9 cellular contexts compared by ENCODE assay signal in genomic region chrX:101430457-101431078, GRCh38. TPM values are rescaled to one million over a fixed set of nuclear protein-coding genes. Genes with fewer than 3 reads are reported as not detected.
DNase-seq lines count a peak whose midpoint lies in the region; ATAC-seq lines count a peak whose summit lies in the region.
"Had no signal": no experiment of that assay in that cellular context is flagged by ENCODE, and none has a peak within 500 bp of the region (broad histone marks: within the 10 kb centered on the region; RNA-seq: fewer than 3 reads in every experiment).

No MANE protein-coding gene starts in this region.

- peak overlapping the region; percentile 28 for H3K4me3 Mint-ChIP-seq in activated T-helper 2 cell treated with anti-CD3 and anti-CD28 coated beads, Interferon-gamma antibody, Interleukin-2, Interleukin-4, amounts not matched to agents 10 μg/mL and 5 μg/mL and 100 μg/mL, durations not matched to agents 14 hours and 24 hours and 36 hours (ENCODE audit: low read depth)

- peaks cover 28% of the 10 kb centered on the region for H3K36me3 Mint-ChIP-seq in activated T-helper 2 cell treated with anti-CD3 and anti-CD28 coated beads, Interferon-gamma antibody, Interleukin-2, Interleukin-4, amounts not matched to agents 10 μg/mL and 5 μg/mL and 100 μg/mL, durations not matched to agents 14 hours and 24 hours and 36 hours (ENCODE audit: low read depth)

- ATAC-seq in GM19452 (IDR thresholded peaks at IDR 0.05; ENCODE audit: unreplicated experiment) (peak; percentile 99), HG03103 (IDR thresholded peaks at IDR 0.05; ENCODE audit: low read depth, unreplicated experiment) (peak; percentile 88)

- H3K9me3 Mint-ChIP-seq in activated T-helper 2 cell treated with anti-CD3 and anti-CD28 coated beads, Interferon-gamma antibody, Interleukin-2, Interleukin-4, amounts not matched to agents 10 μg/mL and 5 μg/mL and 100 μg/mL, durations not matched to agents 14 hours and 24 hours and 36 hours = no peaks in the 10 kb centered on the region

- H3K27ac Mint-ChIP-seq in activated T-helper 2 cell treated with anti-CD3 and anti-CD28 coated beads, Interferon-gamma antibody, Interleukin-2, Interleukin-4, amounts not matched to agents 10 μg/mL and 5 μg/mL and 100 μg/mL, durations not matched to agents 14 hours and 24 hours and 36 hours = peak overlapping the region; percentile 86

- intact Hi-C loops in activated T-helper 2 cell treated with anti-CD3 and anti-CD28 coated beads, Interferon-gamma antibody, Interleukin-2, Interleukin-4, amounts not matched to agents 10 μg/mL and 5 μg/mL and 100 μg/mL, durations not matched to agents 14 hours and 24 hours and 36 hours (cut with micrococcal nuclease) = loop anchor here (2.0 to 5.0 kb wide), 2 partner anchors 22 to 367 kb away; partner anchors contain the start of gene HNRNPH2

- DNase-seq in COLO829 (ENCODE audit: low spot score) (peak; percentile 28), NCI-H526 treated with DMSO at 0.1 percent for 48 hours (lab: John Stamatoyannopoulos, UW) (no peak), DMS153 treated with DMSO at 0.1 percent for 48 hours (lab: John Stamatoyannopoulos, UW; ENCODE audit: unreplicated experiment) (no peak), DMS114 treated with DMSO at 0.1 percent for 48 hours (lab: John Stamatoyannopoulos, UW; ENCODE audit: unreplicated experiment) (no peak), hippocampal formation (lab: John Stamatoyannopoulos, UW) (no peak)
- DNase-seq in activated T-helper 2 cell treated with anti-CD3 and anti-CD28 coated beads, Interferon-gamma antibody, Interleukin-2, Interleukin-4, amounts not matched to agents 10 μg/mL and 5 μg/mL and 100 μg/mL, durations not matched to agents 14 hours and 24 hours and 36 hours (ENCODE audit: low spot score) = no peak

- H3K4me1 Mint-ChIP-seq in activated T-helper 2 cell treated with anti-CD3 and anti-CD28 coated beads, Interferon-gamma antibody, Interleukin-2, Interleukin-4, amounts not matched to agents 10 μg/mL and 5 μg/mL and 100 μg/mL, durations not matched to agents 14 hours and 24 hours and 36 hours (ENCODE audit: low read depth) = peaks cover 15% of the 10 kb centered on the region

- no peaks in the 10 kb centered on the region for H3K27me3 Mint-ChIP-seq in activated T-helper 2 cell treated with anti-CD3 and anti-CD28 coated beads, Interferon-gamma antibody, Interleukin-2, Interleukin-4, amounts not matched to agents 10 μg/mL and 5 μg/mL and 100 μg/mL, durations not matched to agents 14 hours and 24 hours and 36 hours (ENCODE audit: low read depth)

RNA-seq across cellular contexts. Expression of gene HNRNPH2, which starts 22.5 kb away (rescaled TPM):
- 17.5 and 18.0 TPM in 2 replicates for total RNA-seq in activated T-helper 2 cell treated with anti-CD3 and anti-CD28 coated beads, Interferon-gamma antibody, Interleukin-2, Interleukin-4, amounts not matched to agents 10 μg/mL and 5 μg/mL and 100 μg/mL, durations not matched to agents 14 hours and 24 hours and 36 hours

RNA-seq across cellular contexts. Expression of gene GLA, which starts 22.8 kb away (rescaled TPM):
- total RNA-seq in activated T-helper 2 cell treated with anti-CD3 and anti-CD28 coated beads, Interferon-gamma antibody, Interleukin-2, Interleukin-4, amounts not matched to agents 10 μg/mL and 5 μg/mL and 100 μg/mL, durations not matched to agents 14 hours and 24 hours and 36 hours = 82.9 and 89.1 TPM in 2 replicates

RNA-seq across cellular contexts. Expression of gene RPL36A, which starts 39.8 kb away (rescaled TPM):
- 290 and 376 TPM in 2 replicates for total RNA-seq in activated T-helper 2 cell treated with anti-CD3 and anti-CD28 coated beads, Interferon-gamma antibody, Interleukin-2, Interleukin-4, amounts not matched to agents 10 μg/mL and 5 μg/mL and 100 μg/mL, durations not matched to agents 14 hours and 24 hours and 36 hours

RNA-seq across cellular contexts. Expression of gene BTK, which starts 44.6 kb away (rescaled TPM):
- 0.11 and 0.25 TPM in 2 replicates for total RNA-seq in activated T-helper 2 cell treated with anti-CD3 and anti-CD28 coated beads, Interferon-gamma antibody, Interleukin-2, Interleukin-4, amounts not matched to agents 10 μg/mL and 5 μg/mL and 100 μg/mL, durations not matched to agents 14 hours and 24 hours and 36 hours
- total RNA-seq: dermis microvascular lymphatic vessel endothelial cell had no signal

RNA-seq across cellular contexts. Expression of gene ARMCX4, which starts 54.7 kb away (rescaled TPM):
- total RNA-seq in activated T-helper 2 cell treated with anti-CD3 and anti-CD28 coated beads, Interferon-gamma antibody, Interleukin-2, Interleukin-4, amounts not matched to agents 10 μg/mL and 5 μg/mL and 100 μg/mL, durations not matched to agents 14 hours and 24 hours and 36 hours = 4.7 and 6.3 TPM in 2 replicates
